Comparison of ENCODE assay signal across 4 cellular contexts in genomic region chr11:14242733-14243132, GRCh38.
"Had no signal": no experiment of that assay in that cellular context is flagged by ENCODE, and none has a peak within 500 bp of the region (broad histone marks: within the 10 kb centered on the region; RNA-seq: fewer than 3 reads in every experiment).

No MANE protein-coding gene starts in this region.

- ATAC-seq: GM23338 had no signal

- DNase-seq: H9, HCEC 1CT, IMR-90 had no signal

- H3K4me3 ChIP-seq: GM23338 had no signal
